In genomic region chr19:32287811-32288227, GRCh38 we compare ENCODE assay signal across 8 cellular contexts. TPM values are rescaled to one million over a fixed set of nuclear protein-coding genes. Genes with fewer than 3 reads are reported as not detected.
A peak's percentile ranks its signal among the peaks of the same experiment; 100 is the strongest.
DNase-seq lines count a peak whose midpoint lies in the region; ATAC-seq and TF ChIP-seq lines count a peak whose summit lies in the region.

No MANE protein-coding gene starts in this region.

- H3K27me3 Mint-ChIP-seq in Caco-2 (ENCODE audit: insufficient read depth, unreplicated experiment): peaks cover 18% of the 10 kb centered on the region

- H3K4me3 Mint-ChIP-seq in Caco-2 (ENCODE audit: unreplicated experiment): no peak overlapping the region

- no peaks in the 10 kb centered on the region for H3K9me3 Mint-ChIP-seq in Caco-2 (ENCODE audit: unreplicated experiment)

- H3K27me3 ChIP-seq in Caco-2 (replicated peaks; ENCODE audit: control insufficient read depth, insufficient read depth, low read length) (peaks cover 2% of the 10 kb centered on the region; the same call in 1 of the 2 replicates), foreskin keratinocyte (no peaks in the 10 kb centered on the region), ovary (no peaks in the 10 kb centered on the region)

- CTCF ChIA-PET in Caco-2 (lab: Charles Lee): interaction anchor here (0.6 to 1.5 kb wide), 2 partner anchors 282 to 312 kb away, joined by 3 to 4 read pairs; no protein-coding TSS in a partner anchor
- CTCF ChIA-PET in HEK293 (lab: Yijun Ruan, JAX): interaction anchor here (0.5 to 5.1 kb wide), 35 partner anchors 8 to 1625 kb away, joined by 3 to 60 read pairs (median 4); no protein-coding TSS in a partner anchor

- H3K36me3 Mint-ChIP-seq in Caco-2 (ENCODE audit: insufficient read depth, unreplicated experiment): no peaks in the 10 kb centered on the region

- H3K27ac Mint-ChIP-seq in Caco-2 (ENCODE audit: unreplicated experiment): no peak overlapping the region

- BruUV-seq in Caco-2 (replicated peaks; lab: Mats Ljungman, UMichigan): no TSS peak

- TF ChIP-seq EP300 in ovary (IDR thresholded peaks at IDR 0.05): no peak

- H3K4me1 ChIP-seq in Caco-2 (no peaks in the 10 kb centered on the region), HEK293 (ENCODE audit: control insufficient read depth, insufficient read depth, low read length) (peaks cover 3% of the 10 kb centered on the region; the same call in 1 of the 2 replicates), foreskin keratinocyte (no peaks in the 10 kb centered on the region), ovary (ENCODE audit: insufficient read depth) (no peaks in the 10 kb centered on the region)

- H3K27ac ChIP-seq in HEK293 (ENCODE audit: extremely low read depth, low read depth, low read length) (no peak overlapping the region), foreskin keratinocyte (no peak overlapping the region), ovary (no peak overlapping the region)

- no peaks in the 10 kb centered on the region for H3K4me1 Mint-ChIP-seq in Caco-2 (ENCODE audit: low read depth, unreplicated experiment)

- intact Hi-C loops in Caco-2 (cut with micrococcal nuclease; ENCODE audit: unreplicated experiment): loop anchor here (1.0 to 5.0 kb wide), 4 partner anchors 34 to 282 kb away; no protein-coding TSS in a partner anchor
- intact Hi-C loops in ovary (cut with DNase I): no loop called here

- 15 to 21% (median 16%) methylated on average over 12 of the region's 12 CpGs for WGBS in ovary, 3 donors

- POLR2A ChIA-PET in Caco-2 (lab: Charles Lee) (no interaction called here), HEK293 (lab: Yijun Ruan, JAX) (no interaction called here)

- no peak for ATAC-seq in foreskin keratinocyte
- ATAC-seq in GM21447 (IDR thresholded peaks at IDR 0.05; ENCODE audit: unreplicated experiment): no peak
- ATAC-seq in HG02884 (IDR thresholded peaks at IDR 0.05; ENCODE audit: unreplicated experiment): no peak

- TF ChIP-seq POLR2A in ovary (IDR thresholded peaks at IDR 0.05): no peak

- H3K36me3 ChIP-seq in Caco-2 (ENCODE audit: control insufficient read depth, insufficient read depth, low read length) (no peaks in the 10 kb centered on the region), HEK293 (ENCODE audit: control insufficient read depth in 2 of 2, insufficient read depth in 1 of 2, low read length in 2 of 2) (no peaks in the 10 kb centered on the region), ovary (no peaks in the 10 kb centered on the region)

- peak; percentile 62 to 72 for DNase-seq in Caco-2
- DNase-seq in SW480 (ENCODE audit: low spot score): peak; percentile 50
- peak in 1 of 2 donors; percentile 7 for DNase-seq in foreskin keratinocyte
- DNase-seq in ovary: peak; percentile 13 to 79 (median 47)
- no peak for DNase-seq in DMS79 treated with DMSO at 0.1 percent for 48 hours (lab: John Stamatoyannopoulos, UW)

- H3K4me3 ChIP-seq in Caco-2 (ENCODE audit: low read depth, low read length): no peak overlapping the region
- H3K4me3 ChIP-seq in HEK293 (ENCODE audit: low read depth, low read length): no peak overlapping the region
- H3K4me3 ChIP-seq in ovary: no peak overlapping the region

- TF ChIP-seq CTCF in Caco-2 (IDR thresholded peaks at IDR 0.05; ENCODE audit: insufficient read depth in 1 of 2, low read depth in 1 of 2, low read length in 1 of 2, severe bottlenecking in 1 of 2, unreplicated experiment in 1 of 2) (peak; percentile 33 to 62), HEK293 (tag by site-specific recombination; IDR thresholded peaks at IDR 0.05) (peak; percentile 93), foreskin keratinocyte (conservative IDR thresholded peaks at IDR 0.05) (peak; percentile 57), ovary (IDR thresholded peaks at IDR 0.05) (no peak)

- H3K9me3 ChIP-seq in Caco-2 (no peaks in the 10 kb centered on the region), HEK293 (ENCODE audit: control insufficient read depth, insufficient read depth, low read depth, low read length) (no peaks in the 10 kb centered on the region), ovary (no peaks in the 10 kb centered on the region)

TF ChIP-seq in HEK293, 187 proteins besides CTCF, POLR2A, EP300 and RAD21:
- TF ChIP-seq ZNF114 (tag by site-specific recombination; IDR thresholded peaks at IDR 0.05) (no peak), GLIS1 (tag by site-specific recombination; IDR thresholded peaks at IDR 0.05) (peak; percentile 70), ZSCAN30 (tag by site-specific recombination; IDR thresholded peaks at IDR 0.05) (0 out of 2 replicates have a peak, but pooled peaks have one; percentile 44), ZNF280C (tag by site-specific recombination; IDR thresholded peaks at IDR 0.05) (no peak), ZNF324 (tag by site-specific recombination; IDR thresholded peaks at IDR 0.05) (no peak), ZNF112 (tag by site-specific recombination; IDR thresholded peaks at IDR 0.05) (no peak), ZNF2 (tag by site-specific recombination; IDR thresholded peaks at IDR 0.05) (0 out of 2 replicates have a peak, but pooled peaks have one; percentile 75), KLF7 (tag by site-specific recombination; IDR thresholded peaks at IDR 0.05; ENCODE audit: borderline replicate concordance) (no peak), ZNF341 (tag by site-specific recombination; IDR thresholded peaks at IDR 0.05; ENCODE audit: low read depth) (no peak), ZBTB17 (tag by site-specific recombination; IDR thresholded peaks at IDR 0.05) (peak; percentile 43; the same call in 1 of the 2 replicates), IKZF3 (tag by site-specific recombination; IDR thresholded peaks at IDR 0.05) (peak; percentile 85), ZNF654 (tag by site-specific recombination; IDR thresholded peaks at IDR 0.05; ENCODE audit: low read depth) (peak; percentile 100), ZBTB1 (tag by site-specific recombination; IDR thresholded peaks at IDR 0.05) (no peak), ZBTB21 (tag by site-specific recombination; IDR thresholded peaks at IDR 0.05) (peak; percentile 23; the same call in 1 of the 2 replicates), ZBTB20 (tag by site-specific recombination; IDR thresholded peaks at IDR 0.05) (no peak), ZFP37 (tag by site-specific recombination; IDR thresholded peaks at IDR 0.05) (no peak), ZNF175 (tag by site-specific recombination; IDR thresholded peaks at IDR 0.05) (no peak), ZNF660 (tag by site-specific recombination; IDR thresholded peaks at IDR 0.05) (peak; percentile 50; the same call in 1 of the 2 replicates), ZNF266 (tag by site-specific recombination; IDR thresholded peaks at IDR 0.05; ENCODE audit: low read depth) (no peak), ZNF629 (tag by site-specific recombination; IDR thresholded peaks at IDR 0.05) (0 out of 2 replicates have a peak, but pooled peaks have one; percentile 28)
- TF ChIP-seq, protein P1, sequence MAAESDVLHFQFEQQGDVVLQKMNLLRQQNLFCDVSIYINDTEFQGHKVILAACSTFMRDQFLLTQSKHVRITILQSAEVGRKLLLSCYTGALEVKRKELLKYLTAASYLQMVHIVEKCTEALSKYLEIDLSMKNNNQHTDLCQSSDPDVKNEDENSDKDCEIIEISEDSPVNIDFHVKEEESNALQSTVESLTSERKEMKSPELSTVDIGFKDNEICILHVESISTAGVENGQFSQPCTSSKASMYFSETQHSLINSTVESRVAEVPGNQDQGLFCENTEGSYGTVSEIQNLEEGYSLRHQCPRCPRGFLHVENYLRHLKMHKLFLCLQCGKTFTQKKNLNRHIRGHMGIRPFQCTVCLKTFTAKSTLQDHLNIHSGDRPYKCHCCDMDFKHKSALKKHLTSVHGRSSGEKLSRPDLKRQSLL (tag by site-specific recombination; IDR thresholded peaks at IDR 0.05): no peak
- TF ChIP-seq, protein P2, sequence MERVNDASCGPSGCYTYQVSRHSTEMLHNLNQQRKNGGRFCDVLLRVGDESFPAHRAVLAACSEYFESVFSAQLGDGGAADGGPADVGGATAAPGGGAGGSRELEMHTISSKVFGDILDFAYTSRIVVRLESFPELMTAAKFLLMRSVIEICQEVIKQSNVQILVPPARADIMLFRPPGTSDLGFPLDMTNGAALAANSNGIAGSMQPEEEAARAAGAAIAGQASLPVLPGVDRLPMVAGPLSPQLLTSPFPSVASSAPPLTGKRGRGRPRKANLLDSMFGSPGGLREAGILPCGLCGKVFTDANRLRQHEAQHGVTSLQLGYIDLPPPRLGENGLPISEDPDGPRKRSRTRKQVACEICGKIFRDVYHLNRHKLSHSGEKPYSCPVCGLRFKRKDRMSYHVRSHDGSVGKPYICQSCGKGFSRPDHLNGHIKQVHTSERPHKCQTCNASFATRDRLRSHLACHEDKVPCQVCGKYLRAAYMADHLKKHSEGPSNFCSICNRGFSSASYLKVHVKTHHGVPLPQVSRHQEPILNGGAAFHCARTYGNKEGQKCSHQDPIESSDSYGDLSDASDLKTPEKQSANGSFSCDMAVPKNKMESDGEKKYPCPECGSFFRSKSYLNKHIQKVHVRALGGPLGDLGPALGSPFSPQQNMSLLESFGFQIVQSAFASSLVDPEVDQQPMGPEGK (tag by site-specific recombination; IDR thresholded peaks at IDR 0.05): no peak

RNA-seq across cellular contexts. Expression of gene ZNF507, which starts 57.6 kb away (rescaled TPM):
- 26.6 and 27.4 TPM in 2 replicates for total RNA-seq in Caco-2 (2022)
- total RNA-seq in foreskin keratinocyte: 11.2 and 11.4 TPM in 2 replicates
- 1.6 and 1.7 TPM in 2 replicates for polyA plus RNA-seq in foreskin keratinocyte
- 10 to 100 TPM; 13.2 to 30.5 (median 25.4) TPM for total RNA-seq in ovary
- polyA plus RNA-seq in ovary: 10 to 100 TPM in 1 of 2 donors, 1 to 10 TPM in 1; 6.4 to 13.6 TPM

Comparison
In these comparisons a context has a peak if more than half of its experiments do, and no peak if none do; other contexts are left out.
1. CTCF ChIP-seq: peak in Caco-2 (2 of 2), HEK293 (single experiment) and foreskin keratinocyte (single experiment); none in ovary (0 of 3).